Comparison of ENCODE assay signal across 31 cellular contexts in genomic region chr14:22164616-22165015, GRCh38.
DNase-seq lines count a peak whose midpoint lies in the region; ATAC-seq, FAIRE-seq and TF ChIP-seq lines count a peak whose summit lies in the region.
"Had no signal": no experiment of that assay in that cellular context is flagged by ENCODE, and none has a peak within 500 bp of the region (broad histone marks: within the 10 kb centered on the region; RNA-seq: fewer than 3 reads in every experiment).

No MANE protein-coding gene starts in this region.

- no peaks in the 10 kb centered on the region for H3K36me3 Mint-ChIP-seq in activated naive CD4-positive, alpha-beta T cell treated with anti-CD3 and anti-CD28 coated beads, Interleukin-2, amount 50 U/mL, for 24 hours
- H3K36me3 Mint-ChIP-seq in astrocyte (ENCODE audit: low read depth, unreplicated experiment): no peaks in the 10 kb centered on the region
- H3K36me3 Mint-ChIP-seq in activated CD4-positive, alpha-beta T cell treated with anti-CD3 and anti-CD28 coated beads, Interleukin-2, amount 10 ng/mL, durations not matched to agents 24 days and 14 days (ENCODE audit: low read depth): no peaks in the 10 kb centered on the region
- H3K36me3 Mint-ChIP-seq: CD8-positive, alpha-beta memory T cell had no signal

- intact Hi-C loops in activated CD4-positive, alpha-beta T cell treated with anti-CD3 and anti-CD28 coated beads, Interleukin-2, amount 10 ng/mL, durations not matched to agents 24 days and 14 days (cut with micrococcal nuclease): loop anchor here (5.0 kb wide), 2 partner anchors 38 to 353 kb away; no protein-coding TSS in a partner anchor

- no peaks in the 10 kb centered on the region for H3K79me2 ChIP-seq in astrocyte (ENCODE audit: insufficient read depth, low read length)

- TF ChIP-seq CTCF in astrocyte (IDR thresholded peaks at IDR 0.05; ENCODE audit: insufficient read depth, low read depth, low read length): no peak
- TF ChIP-seq CTCF in epithelial cell of esophagus (IDR thresholded peaks at IDR 0.05; ENCODE audit: insufficient read depth, low read depth, low read length, missing control alignments): no peak

- peaks cover 4% of the 10 kb centered on the region for H3K4me1 Mint-ChIP-seq in activated naive CD4-positive, alpha-beta T cell treated with anti-CD3 and anti-CD28 coated beads, Interleukin-2, amount 50 U/mL, for 24 hours
- H3K4me1 Mint-ChIP-seq in astrocyte (ENCODE audit: low read depth, unreplicated experiment): peaks cover 5% of the 10 kb centered on the region
- peaks cover 12% of the 10 kb centered on the region for H3K4me1 Mint-ChIP-seq in activated CD4-positive, alpha-beta T cell treated with anti-CD3 and anti-CD28 coated beads, Interleukin-2, amount 10 ng/mL, durations not matched to agents 24 days and 14 days
- H3K4me1 Mint-ChIP-seq: B cell; CD8-positive, alpha-beta memory T cell had no signal

- H3K4me1 ChIP-seq in astrocyte (ENCODE audit: insufficient read depth, low read length): no peaks in the 10 kb centered on the region

- H3K36me3 ChIP-seq in astrocyte (ENCODE audit: insufficient read depth, low read length): no peaks in the 10 kb centered on the region
- H3K36me3 ChIP-seq: MG63 had no signal

- no peak for ATAC-seq in GM18858 (IDR thresholded peaks at IDR 0.05; ENCODE audit: unreplicated experiment)
- ATAC-seq: HCT116 had no signal

- no peaks in the 10 kb centered on the region for H3K9me3 Mint-ChIP-seq in activated naive CD4-positive, alpha-beta T cell treated with anti-CD3 and anti-CD28 coated beads, Interleukin-2, amount 50 U/mL, for 24 hours
- H3K9me3 Mint-ChIP-seq in astrocyte (ENCODE audit: unreplicated experiment): no peaks in the 10 kb centered on the region
- no peaks in the 10 kb centered on the region for H3K9me3 Mint-ChIP-seq in activated CD4-positive, alpha-beta T cell treated with anti-CD3 and anti-CD28 coated beads, Interleukin-2, amount 10 ng/mL, durations not matched to agents 24 days and 14 days
- H3K9me3 Mint-ChIP-seq: CD8-positive, alpha-beta memory T cell had no signal

- FAIRE-seq in astrocyte (lab: Jason Lieb, UNC): no peak
- FAIRE-seq: GM12891, GM19239 had no signal

- no peaks in the 10 kb centered on the region for H3K27me3 ChIP-seq in astrocyte (ENCODE audit: insufficient read depth, low read length)
- H3K27me3 ChIP-seq: MG63 had no signal

- no peaks in the 10 kb centered on the region for H3K27me3 Mint-ChIP-seq in activated naive CD4-positive, alpha-beta T cell treated with anti-CD3 and anti-CD28 coated beads, Interleukin-2, amount 50 U/mL, for 24 hours
- H3K27me3 Mint-ChIP-seq in astrocyte (ENCODE audit: low read depth, unreplicated experiment): peaks cover 7% of the 10 kb centered on the region
- H3K27me3 Mint-ChIP-seq in activated CD4-positive, alpha-beta T cell treated with anti-CD3 and anti-CD28 coated beads, Interleukin-2, amount 10 ng/mL, durations not matched to agents 24 days and 14 days: no peaks in the 10 kb centered on the region
- H3K27me3 Mint-ChIP-seq: CD8-positive, alpha-beta memory T cell had no signal

- no peaks in the 10 kb centered on the region for H4K20me1 ChIP-seq in astrocyte (ENCODE audit: insufficient read depth, low read length)

- peak overlapping the region; percentile 41 for H3K27ac Mint-ChIP-seq in activated naive CD4-positive, alpha-beta T cell treated with anti-CD3 and anti-CD28 coated beads, Interleukin-2, amount 50 U/mL, for 24 hours
- no peak overlapping the region for H3K27ac Mint-ChIP-seq in astrocyte (ENCODE audit: unreplicated experiment)
- no peak overlapping the region for H3K27ac Mint-ChIP-seq in activated CD4-positive, alpha-beta T cell treated with anti-CD3 and anti-CD28 coated beads, Interleukin-2, amount 10 ng/mL, durations not matched to agents 24 days and 14 days
- H3K27ac Mint-ChIP-seq: B cell; CD8-positive, alpha-beta memory T cell had no signal

- H3K9ac ChIP-seq in astrocyte (ENCODE audit: low read length): no peak overlapping the region

- H2AFZ ChIP-seq in astrocyte (ENCODE audit: low read depth, low read length): no peak overlapping the region

- H3K4me2 ChIP-seq in astrocyte (ENCODE audit: low read length): peak overlapping the region; percentile 15

- no peak overlapping the region for H3K27ac ChIP-seq in astrocyte (ENCODE audit: low read depth, low read length)
- H3K27ac ChIP-seq: 22Rv1, C4-2B, HL-60, RWPE1, SK-N-MC had no signal

- H3K4me3 ChIP-seq in astrocyte (ENCODE audit: insufficient read depth, low read depth, low read length): no peak overlapping the region
- H3K4me3 ChIP-seq in epithelial cell of esophagus (ENCODE audit: low read length): no peak overlapping the region
- H3K4me3 ChIP-seq: MG63, SK-N-MC had no signal

- DNase-seq in activated naive CD4-positive, alpha-beta T cell (lab: John Stamatoyannopoulos, UW): no peak
- DNase-seq in astrocyte (ENCODE audit: low read depth): no peak
- DNase-seq in epithelial cell of esophagus (ENCODE audit: low read depth): peak; percentile 59
- no peak for DNase-seq in activated CD4-positive, alpha-beta T cell treated with anti-CD3 and anti-CD28 coated beads, Interleukin-2, amount 10 ng/mL, durations not matched to agents 24 days and 14 days
- no peak for DNase-seq in LoVo (ENCODE audit: low spot score)
- DNase-seq: CD8-positive, alpha-beta memory T cell; DMS 273 treated with DMSO at 0.1 percent for 48 hours; DMS79; EL; GF-D8; Kasumi-1; MG63; NCI-H1105 treated with DMSO at 0.1 percent for 48 hours; NCI-H146; NCI-H2029; NCI-H446 treated with DMSO at 0.1 percent for 48 hours; NCI-H526; NCI-H82; NK-92 treated with Interleukin-12 subunit alpha and Interleukin-12 subunit beta, amount 100 ng/mL, for 24 hours; SIG-M5 had no signal

- H3K9me3 ChIP-seq in astrocyte (ENCODE audit: insufficient read depth, low read depth, low read length): no peaks in the 10 kb centered on the region
- H3K9me3 ChIP-seq: MG63 had no signal

- H3K4me3 Mint-ChIP-seq in activated naive CD4-positive, alpha-beta T cell treated with anti-CD3 and anti-CD28 coated beads, Interleukin-2, amount 50 U/mL, for 24 hours: no peak overlapping the region
- no peak overlapping the region for H3K4me3 Mint-ChIP-seq in astrocyte (ENCODE audit: unreplicated experiment)
- H3K4me3 Mint-ChIP-seq in activated CD4-positive, alpha-beta T cell treated with anti-CD3 and anti-CD28 coated beads, Interleukin-2, amount 10 ng/mL, durations not matched to agents 24 days and 14 days: no peak overlapping the region
- H3K4me3 Mint-ChIP-seq: B cell; CD8-positive, alpha-beta memory T cell had no signal
